In genomic region chr22:48869788-48870187, GRCh38 we compare ENCODE assay signal across 24 cellular contexts.
DNase-seq lines count a peak whose midpoint lies in the region; ATAC-seq, FAIRE-seq and TF ChIP-seq lines count a peak whose summit lies in the region.
"Had no signal": no experiment of that assay in that cellular context is flagged by ENCODE, and none has a peak within 500 bp of the region (broad histone marks: within the 10 kb centered on the region; RNA-seq: fewer than 3 reads in every experiment).

No MANE protein-coding gene starts in this region.

- no peak overlapping the region for H2BK12ac ChIP-seq in H1 (ENCODE audit: low read depth, low read length)

- H2BK120ac ChIP-seq in H1 (replicated peaks; ENCODE audit: low read depth, low read length), result no peak overlapping the region

- TF ChIP-seq CTCF in H1 (IDR thresholded peaks at IDR 0.05; ENCODE audit: control extremely low read depth in 1 of 3, insufficient read depth in 1 of 3, low read depth in 1 of 3, low read length in 3 of 3) (no peak), spleen (IDR thresholded peaks at IDR 0.05 in 8 of 11, conservative IDR thresholded peaks at IDR 0.05 in 3 of 11) (no peak)

- H3K23me2 ChIP-seq in H1 (ENCODE audit: low read depth, low read length), result no peaks in the 10 kb centered on the region

- H3K79me2 ChIP-seq in H1 (ENCODE audit: control insufficient read depth in 1 of 2, insufficient read depth in 2 of 2, low read length in 2 of 2), result no peaks in the 10 kb centered on the region

- H3K56ac ChIP-seq in H1 (replicated peaks; ENCODE audit: insufficient read length, low read depth, low read length), result no peak overlapping the region

- no peak overlapping the region for H4K5ac ChIP-seq in H1 (ENCODE audit: insufficient read length, low read depth, low read length)

- no peak overlapping the region for H2AFZ ChIP-seq in H1 (ENCODE audit: low read length)
- H2AFZ ChIP-seq: GM23248 had no signal

- DNase-seq in cardiac septum (ENCODE audit: low spot score), result peak; percentile 12
- DNase-seq in left ventricle myocardium superior, result no peak
- no peak for DNase-seq in H1 (ENCODE audit: low read depth in 1 of 2, low spot score in 2 of 2)
- peak; percentile 15 for DNase-seq in spleen
- no peak for DNase-seq in NCI-H2081 treated with DMSO at 0.1 percent for 48 hours (lab: John Stamatoyannopoulos, UW)
- DNase-seq in cortex of kidney (lab: John Stamatoyannopoulos, UW), result no peak
- DNase-seq: ACHN; AML-193; BE2C; Calu3; CD4-positive, alpha-beta memory T cell; COR-L47; DMS53; DMS79 treated with DMSO at 0.1 percent for 48 hours; GF-D8; GM23248; H9; HFFc6 had no signal

- CTCF ChIA-PET in H1 (lab: Charles Lee; ENCODE audit: partially characterized antibody), result interaction anchor here (0.6 to 1.7 kb wide), 2 partner anchors 9 to 99 kb away, joined by 3 read pairs; no protein-coding TSS in a partner anchor

- H3K79me1 ChIP-seq in H1 (ENCODE audit: low read depth, low read length), result no peaks in the 10 kb centered on the region

- H3K23ac ChIP-seq in H1 (ENCODE audit: insufficient read length), result no peak overlapping the region

- no peak for TF ChIP-seq EP300 in H1 (IDR thresholded peaks at IDR 0.05; ENCODE audit: borderline replicate concordance in 1 of 2, low read depth in 2 of 2, low read length in 2 of 2)

- no peak overlapping the region for H4K91ac ChIP-seq in H1 (replicated peaks; ENCODE audit: insufficient read length, low read length)

- no peak overlapping the region for H3K9ac ChIP-seq in H1 (replicated peaks in 1 of 4; ENCODE audit: extremely low read depth in 1 of 4, low read depth in 3 of 4, low read length in 3 of 4)
- H3K9ac ChIP-seq: BLaER1 treated with 17β-estradiol and CSF1 and Interleukin-3, amounts not matched to agents 10 nM and 100 nM; GM23248 had no signal

- 92% methylated on average over 5 of the region's 5 CpGs; no CpG with 5 or more reads in 1 of the 2 experiments for WGBS in H1 (ENCODE audit: extremely low coverage in 1 of 2, insufficient coverage in 1 of 2, insufficient read length in 1 of 2, insufficient replicate concordance in 2 of 2, low coverage in 1 of 2, low lambda C conversion rate in 2 of 2, missing lambda C conversion rate in 1 of 2), 2 experiments
- WGBS in spleen, 5 donors, result 90 to 92% (median 90%) methylated on average over 5 of the region's 5 CpGs

- no peak overlapping the region for H3K4me3 ChIP-seq in H1 (ENCODE audit: extremely low read depth in 1 of 4, insufficient read depth in 2 of 4, low read depth in 3 of 4, low read length in 4 of 4)
- no peak overlapping the region for H3K4me3 ChIP-seq in spleen
- H3K4me3 ChIP-seq: BLaER1 treated with 17β-estradiol and CSF1 and Interleukin-3, amounts not matched to agents 10 nM and 100 nM; GM23248 had no signal

- H2AK5ac ChIP-seq in H1 (ENCODE audit: low read depth, low read length), result no peak overlapping the region

- no peak overlapping the region for H3K14ac ChIP-seq in H1 (ENCODE audit: insufficient read length)

- H3K9me3 ChIP-seq in H1 (ENCODE audit: insufficient read depth in 2 of 2, low read depth in 1 of 2, low read length in 1 of 2), result no peaks in the 10 kb centered on the region
- H3K9me3 ChIP-seq in spleen, result peaks cover 0 to 15% (median 7%) of the 10 kb centered on the region in 8 donors
- H3K9me3 ChIP-seq: BE2C had no signal

- no peak overlapping the region for H3K4ac ChIP-seq in H1 (replicated peaks; ENCODE audit: insufficient read length, low read depth, low read length)

- H3K4me2 ChIP-seq in H1 (ENCODE audit: insufficient read depth in 1 of 2, low read depth in 2 of 2, low read length in 2 of 2), result no peak overlapping the region
- H3K4me2 ChIP-seq: BLaER1 treated with 17β-estradiol and CSF1 and Interleukin-3, amounts not matched to agents 10 nM and 100 nM had no signal

- no peak overlapping the region for H2BK5ac ChIP-seq in H1 (ENCODE audit: low read depth, low read length)

- H3K36me3 ChIP-seq in H1 (ENCODE audit: control insufficient read depth in 2 of 4, insufficient read depth in 4 of 4, low read length in 3 of 4) (no peaks in the 10 kb centered on the region), spleen (no peaks in the 10 kb centered on the region)
- H3K36me3 ChIP-seq: BE2C; BLaER1 treated with 17β-estradiol and CSF1 and Interleukin-3, amounts not matched to agents 10 nM and 100 nM had no signal

- intact Hi-C loops in cardiac septum (cut with DNase I) (no loop called here), left ventricle myocardium superior (cut with micrococcal nuclease) (no loop called here), spleen (cut with DNase I; ENCODE audit: low total_unique reads) (no loop called here)

- H4K20me1 ChIP-seq in H1 (replicated peaks in 1 of 2; ENCODE audit: control insufficient read depth in 1 of 2, insufficient read depth in 2 of 2, low read length in 2 of 2), result peaks cover 0 to 2% of the 10 kb centered on the region in 2 experiments

- POLR2A ChIA-PET in H1 (lab: Charles Lee; ENCODE audit: partially characterized antibody), result no interaction called here

- no peak for FAIRE-seq in H1 (lab: Jason Lieb, UNC)
- FAIRE-seq: A204.1, GM12891, GM18507 had no signal

- no peak for TF ChIP-seq POLR2A in H1 (IDR thresholded peaks at IDR 0.05; ENCODE audit: control extremely low read depth in 1 of 2, low read depth in 2 of 2, low read length in 2 of 2)
- no peak for TF ChIP-seq POLR2A in spleen (IDR thresholded peaks at IDR 0.05)

- ATAC-seq in left ventricle myocardium superior, result no peak
- ATAC-seq: HCT116 had no signal

- H2BK20ac ChIP-seq in H1 (ENCODE audit: low read length), result no peak overlapping the region

- no peak overlapping the region for H2BK15ac ChIP-seq in H1 (ENCODE audit: low read length)

- no peak overlapping the region for H4K8ac ChIP-seq in H1 (ENCODE audit: extremely low read depth, insufficient read depth, low read length)

- H3K27me3 ChIP-seq in H1 (replicated peaks in 1 of 4; ENCODE audit: control insufficient read depth in 3 of 4, extremely low read depth in 1 of 4, insufficient read depth in 3 of 4, low read length in 3 of 4), result no peaks in the 10 kb centered on the region
- peaks cover 0 to 52% (median 0%) of the 10 kb centered on the region in 7 donors for H3K27me3 ChIP-seq in spleen (replicated peaks in 1 of 7)
- H3K27me3 ChIP-seq: BE2C had no signal

- no peak for TF ChIP-seq RAD21 in H1 (IDR thresholded peaks at IDR 0.05 in 1 of 2, conservative IDR thresholded peaks at IDR 0.05 in 1 of 2; ENCODE audit: low read depth in 2 of 2, low read length in 2 of 2)

- no peak overlapping the region for H3K27ac ChIP-seq in H1 (ENCODE audit: low read depth, low read length)
- no peak overlapping the region for H3K27ac ChIP-seq in spleen
- H3K27ac ChIP-seq: 22Rv1; BLaER1 treated with 17β-estradiol and CSF1 and Interleukin-3, amounts not matched to agents 10 nM and 100 nM; GM23248 had no signal

- H3K18ac ChIP-seq in H1 (ENCODE audit: extremely low read depth, low read length), result no peak overlapping the region

- H3K4me1 ChIP-seq in H1 (replicated peaks in 1 of 4; ENCODE audit: control insufficient read depth in 3 of 4, insufficient read depth in 4 of 4, low read length in 3 of 4) (peaks cover 0 to 2% (median 0%) of the 10 kb centered on the region in 4 experiments; a peak in 1 of 7 replicates), spleen (no peaks in the 10 kb centered on the region)
- H3K4me1 ChIP-seq: BE2C had no signal

TF ChIP-seq in H1, 55 proteins besides CTCF, POLR2A, EP300 and RAD21:
- no peak for TF ChIP-seq POU5F1 (IDR thresholded peaks at IDR 0.05; ENCODE audit: low read depth, low read length)
- TF ChIP-seq KDM1A (IDR thresholded peaks at IDR 0.05; ENCODE audit: borderline replicate concordance, low read length), result peak; percentile 79; the same call in 1 of the 2 replicates
- TF ChIP-seq SIRT6 (IDR thresholded peaks at IDR 0.05; ENCODE audit: low read length), result no peak

Comparison
In these comparisons a context has a peak if more than half of its experiments do, and no peak if none do; other contexts are left out.
1. DNase-seq: peak in cardiac septum (single experiment) and spleen (single experiment); none in left ventricle myocardium superior (single experiment), H1 (0 of 2), NCI-H2081 treated with DMSO at 0.1 percent for 48 hours (single experiment) and cortex of kidney (single experiment).